In the genomic region with DNA sequence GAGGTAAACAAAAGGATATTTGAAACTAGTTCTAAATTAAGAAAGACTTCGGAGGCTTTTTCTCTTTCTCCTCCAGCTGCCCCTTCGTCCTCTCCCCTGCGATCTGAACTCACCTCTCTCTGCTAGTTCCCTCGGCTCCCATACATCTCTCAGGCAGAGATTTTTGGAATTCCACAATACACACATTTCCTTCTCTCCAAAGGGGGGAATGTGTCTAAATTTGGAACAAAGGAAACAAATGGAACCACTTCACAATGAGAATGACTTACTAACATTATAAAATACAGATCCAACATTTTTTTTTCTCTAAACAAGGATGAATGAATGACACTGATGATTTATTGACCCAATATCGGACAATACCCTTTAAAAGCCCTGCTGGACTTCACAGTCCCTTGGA, we compare ENCODE assay signal across 16 cellular contexts. TPM values are rescaled to one million over a fixed set of nuclear protein-coding genes. Genes with fewer than 3 reads are reported as not detected.
A peak's percentile ranks its signal among the peaks of the same experiment; 100 is the strongest.
DNase-seq lines count a peak whose midpoint lies in the region; ATAC-seq and TF ChIP-seq lines count a peak whose summit lies in the region.
"Had no signal": no experiment of that assay in that cellular context is flagged by ENCODE, and none has a peak within 500 bp of the region (broad histone marks: within the 10 kb centered on the region; RNA-seq: fewer than 3 reads in every experiment).

No MANE protein-coding gene starts in this region.

- H3K4me1 ChIP-seq in right atrium auricular region (peaks cover 0 to 18% of the 10 kb centered on the region in 2 donors), muscle layer of duodenum (ENCODE audit: control insufficient read depth in 1 of 2, insufficient read depth in 2 of 2, low read length in 2 of 2) (peaks cover 0 to 5% of the 10 kb centered on the region in 2 donors), uterus (peaks cover 0 to 5% of the 10 kb centered on the region in 2 donors)

- no peak for ATAC-seq in Right ventricle myocardium inferior

- intact Hi-C loops in Right ventricle myocardium inferior (cut with DNase I) = no loop called here
- intact Hi-C loops in uterus (cut with DNase I; ENCODE audit: low total_unique reads) = no loop called here

- TF ChIP-seq CTCF in right atrium auricular region (IDR thresholded peaks at IDR 0.05) (no peak), brain microvascular endothelial cell (IDR thresholded peaks at IDR 0.05; ENCODE audit: low read depth, low read length, missing control alignments) (no peak), uterus (IDR thresholded peaks at IDR 0.05) (no peak), GM13976 (IDR thresholded peaks at IDR 0.05; ENCODE audit: borderline replicate concordance, control extremely low read depth, extremely low read depth, insufficient read depth, missing control alignments) (no peak), progenitor cell of endocrine pancreas (IDR thresholded peaks at IDR 0.05; ENCODE audit: unreplicated experiment) (no peak)

- DNase-seq in right atrium auricular region (ENCODE audit: low spot score) (no peak), Right ventricle myocardium inferior (ENCODE audit: missing footprints) (no peak), brain microvascular endothelial cell (no peak), uterus (no peak), GM13976 (ENCODE audit: low spot score) (no peak), progenitor cell of endocrine pancreas (ENCODE audit: low spot score, unreplicated experiment) (no peak), NCI-H2029 (lab: John Stamatoyannopoulos, UW) (no peak)
- DNase-seq: activated naive CD4-positive, alpha-beta T cell; central memory CD4-positive, alpha-beta T cell; glutamatergic neuron; H7; naive B cell; NCI-H2081 had no signal

- H3K27ac Mint-ChIP-seq in progenitor cell of endocrine pancreas = no peak overlapping the region

- H3K36me3 ChIP-seq in right atrium auricular region = no peaks in the 10 kb centered on the region
- H3K36me3 ChIP-seq in brain microvascular endothelial cell (replicated peaks) = no peaks in the 10 kb centered on the region
- H3K36me3 ChIP-seq in muscle layer of duodenum (ENCODE audit: control insufficient read depth in 1 of 2, insufficient read depth in 2 of 2, low read length in 2 of 2) = no peaks in the 10 kb centered on the region
- no peaks in the 10 kb centered on the region for H3K36me3 ChIP-seq in uterus

- no peaks in the 10 kb centered on the region for H3K36me3 Mint-ChIP-seq in progenitor cell of endocrine pancreas (ENCODE audit: insufficient read depth)
- H3K36me3 Mint-ChIP-seq: naive B cell had no signal

- H3K9me3 ChIP-seq in right atrium auricular region (no peaks in the 10 kb centered on the region), muscle layer of duodenum (ENCODE audit: control insufficient read depth in 1 of 2, low read length in 2 of 2) (no peaks in the 10 kb centered on the region), uterus (no peaks in the 10 kb centered on the region)

- peaks cover 10% of the 10 kb centered on the region for H3K4me1 Mint-ChIP-seq in progenitor cell of endocrine pancreas (ENCODE audit: low read depth)

- H3K27me3 Mint-ChIP-seq in progenitor cell of endocrine pancreas = peaks cover 4% of the 10 kb centered on the region

- in situ Hi-C loops in brain microvascular endothelial cell (cut with HindIII; ENCODE audit: low pct_ligation_motif_present, low sequenced_read_pairs) (no loop called here), GM13976 (cut with MboI; ENCODE audit: low sequenced_read_pairs, unreplicated experiment) (no loop called here)

- no peaks in the 10 kb centered on the region for H3K27me3 ChIP-seq in right atrium auricular region
- no peaks in the 10 kb centered on the region for H3K27me3 ChIP-seq in brain microvascular endothelial cell (replicated peaks)
- peaks cover 6% of the 10 kb centered on the region for H3K27me3 ChIP-seq in muscle layer of duodenum (ENCODE audit: low read depth, low read length)
- H3K27me3 ChIP-seq in uterus = no peaks in the 10 kb centered on the region

- no peaks in the 10 kb centered on the region for H3K9me3 Mint-ChIP-seq in progenitor cell of endocrine pancreas (ENCODE audit: low read depth)
- H3K9me3 Mint-ChIP-seq: naive B cell had no signal

- peak overlapping the region; percentile 48 to 82 for H3K27ac ChIP-seq in right atrium auricular region
- peak overlapping the region; percentile 88 for H3K27ac ChIP-seq in brain microvascular endothelial cell
- H3K27ac ChIP-seq in muscle layer of duodenum (ENCODE audit: low read length) = peak overlapping the region; percentile 39
- H3K27ac ChIP-seq in uterus = peak overlapping the region; percentile 66 to 68
- H3K27ac ChIP-seq: SK-N-MC had no signal

- no peak overlapping the region for H3K4me3 ChIP-seq in right atrium auricular region
- H3K4me3 ChIP-seq in brain microvascular endothelial cell (ENCODE audit: low read depth, low read length) = no peak overlapping the region
- no peak overlapping the region for H3K4me3 ChIP-seq in muscle layer of duodenum (ENCODE audit: low read depth in 1 of 2, low read length in 2 of 2)
- H3K4me3 ChIP-seq in uterus = no peak overlapping the region
- H3K4me3 ChIP-seq: SK-N-MC had no signal

- H3K4me3 Mint-ChIP-seq in progenitor cell of endocrine pancreas (ENCODE audit: low read depth) = no peak overlapping the region
- H3K4me3 Mint-ChIP-seq: naive B cell had no signal

- no peak for TF ChIP-seq POLR2A in uterus (IDR thresholded peaks at IDR 0.05)

RNA-seq across cellular contexts. Expression of a gene that starts 20.7 kb away (rescaled TPM):
- total RNA-seq in right atrium auricular region = 100 to 1,000 TPM; 249 to 944 TPM
- 393 TPM for total RNA-seq in Right ventricle myocardium inferior
- total RNA-seq in uterus = 100 to 1,000 TPM; 410 to 885 (median 651) TPM
- total RNA-seq in progenitor cell of endocrine pancreas = 978 and 982 TPM in 2 replicates

RNA-seq across cellular contexts. Expression of a gene that starts 39.7 kb away (rescaled TPM):
- not detected for total RNA-seq in right atrium auricular region
- total RNA-seq in Right ventricle myocardium inferior = not detected
- total RNA-seq in uterus = not detected
- not detected in 2 replicates for total RNA-seq in progenitor cell of endocrine pancreas
- total RNA-seq: H7, subcutaneous adipose tissue had no signal

RNA-seq across cellular contexts. Expression of a gene that starts 43.8 kb away (rescaled TPM):
- 100 to 1,000 TPM; 424 to 522 TPM for total RNA-seq in right atrium auricular region
- total RNA-seq in Right ventricle myocardium inferior = 724 TPM
- total RNA-seq in uterus = 100 to 1,000 TPM in 3 of 4 donors, 10 to 100 TPM in 1; 75.6 to 207 (median 142) TPM
- total RNA-seq in progenitor cell of endocrine pancreas = 137 and 150 TPM in 2 replicates

RNA-seq across cellular contexts. Expression of a gene that starts 55.0 kb away (rescaled TPM):
- 10 to 100 TPM; 49.1 to 70.0 TPM for total RNA-seq in right atrium auricular region
- 67.3 TPM for total RNA-seq in Right ventricle myocardium inferior
- 10 to 100 TPM in 1 of 4 donors, 1 to 10 TPM in 3; 2.1 to 28.7 (median 6.9) TPM for total RNA-seq in uterus
- 35.0 and 35.7 TPM in 2 replicates for total RNA-seq in progenitor cell of endocrine pancreas

RNA-seq across cellular contexts. Expression of a gene that starts 57.8 kb away (rescaled TPM):
- total RNA-seq in right atrium auricular region = 10 to 100 TPM; 10.7 to 30.7 TPM
- 42.6 TPM for total RNA-seq in Right ventricle myocardium inferior
- 10 to 100 TPM in 3 of 4 donors, 1 to 10 TPM in 1; 7.9 to 89.7 (median 15.2) TPM for total RNA-seq in uterus
- total RNA-seq in progenitor cell of endocrine pancreas = 67.9 and 76.3 TPM in 2 replicates
